Comparison of ENCODE assay signal across 8 cellular contexts in genomic region chr22:38318792-38319773, GRCh38. TPM values are rescaled to one million over a fixed set of nuclear protein-coding genes. Genes with fewer than 3 reads are reported as not detected.
DNase-seq lines count a peak whose midpoint lies in the region; ATAC-seq and TF ChIP-seq lines count a peak whose summit lies in the region.

No MANE protein-coding gene starts in this region.

- WGBS in hepatocyte (ENCODE audit: low lambda C conversion rate, missing lambda C conversion rate) = 86% methylated on average over 12 of the region's 14 CpGs

- H3K4me3 ChIP-seq in SK-N-MC (no peak overlapping the region), hepatocyte (no peak overlapping the region), skeletal muscle tissue (ENCODE audit: low read length in 3 of 3) (peak overlapping the region in 1 of 3 donors; percentile 29)

- H3K9me3 ChIP-seq in ES-I3 (ENCODE audit: control insufficient read depth, insufficient read depth, low read length) (no peaks in the 10 kb centered on the region), SK-N-MC (ENCODE audit: low read depth, low read length) (no peaks in the 10 kb centered on the region), hepatocyte (ENCODE audit: low read depth) (no peaks in the 10 kb centered on the region), skeletal muscle tissue (ENCODE audit: control insufficient read depth in 3 of 3, low read length in 3 of 3) (no peaks in the 10 kb centered on the region)

- no peak overlapping the region for H2AFZ ChIP-seq in hepatocyte

- H3K36me3 ChIP-seq in ES-I3 (ENCODE audit: insufficient read depth, low read length) (no peaks in the 10 kb centered on the region), SK-N-MC (ENCODE audit: insufficient read depth, low read length) (peaks cover 4% of the 10 kb centered on the region; the same call in 1 of the 2 replicates), hepatocyte (replicated peaks; ENCODE audit: insufficient read depth, low read depth) (no peaks in the 10 kb centered on the region), skeletal muscle tissue (ENCODE audit: control insufficient read depth in 3 of 3, insufficient read depth in 3 of 3, low read length in 3 of 3) (no peaks in the 10 kb centered on the region)

- DNase-seq in SK-N-MC (ENCODE audit: low read depth, low spot score) (no peak), hepatocyte (ENCODE audit: low spot score) (peak; percentile 17), NCI-H1694 treated with DMSO at 0.1 percent for 48 hours (lab: John Stamatoyannopoulos, UW) (no peak), NCI-H2196 treated with DMSO at 0.1 percent for 48 hours (lab: John Stamatoyannopoulos, UW; ENCODE audit: unreplicated experiment) (no peak)
- no peak for DNase-seq in stimulated activated CD4-positive, alpha-beta T cell treated with anti-CD3 and anti-CD28 coated beads, Interleukin-2, amount 100 ng/mL, for 48 hours

- no peaks in the 10 kb centered on the region for H3K9me2 ChIP-seq in hepatocyte (replicated peaks; ENCODE audit: insufficient read depth)

- H3K27me3 ChIP-seq in hepatocyte (no peaks in the 10 kb centered on the region), skeletal muscle tissue (ENCODE audit: control insufficient read depth in 3 of 3, insufficient read depth in 3 of 3, low read length in 3 of 3) (no peaks in the 10 kb centered on the region)

- ATAC-seq in HG02884 (IDR thresholded peaks at IDR 0.05; ENCODE audit: unreplicated experiment) = no peak

- H4K20me1 ChIP-seq in hepatocyte (ENCODE audit: insufficient read depth, poor library complexity, severe bottlenecking) = peaks cover 14% of the 10 kb centered on the region

- TF ChIP-seq CTCF in hepatocyte (IDR thresholded peaks at IDR 0.05; ENCODE audit: poor library complexity) = no peak

- H3K4me2 ChIP-seq in hepatocyte = peak overlapping the region; percentile 96

- peaks cover 46% of the 10 kb centered on the region for H3K4me1 ChIP-seq in ES-I3 (ENCODE audit: insufficient read depth, low read length)
- H3K4me1 ChIP-seq in hepatocyte (ENCODE audit: insufficient read depth) = peaks cover 31% of the 10 kb centered on the region
- H3K4me1 ChIP-seq in skeletal muscle tissue (ENCODE audit: control insufficient read depth in 3 of 3, insufficient read depth in 3 of 3, low read length in 3 of 3) = peaks cover 25 to 35% (median 30%) of the 10 kb centered on the region in 3 donors

- H3K27ac ChIP-seq in SK-N-MC (peak overlapping the region; percentile 72), hepatocyte (peak overlapping the region; percentile 100), skeletal muscle tissue (ENCODE audit: low read depth, low read length) (peak overlapping the region; percentile 95)

- peaks cover 28% of the 10 kb centered on the region for H3K79me2 ChIP-seq in hepatocyte

- H3K9ac ChIP-seq in ES-I3 (ENCODE audit: low read depth, low read length) (peak overlapping the region; percentile 50), SK-N-MC (ENCODE audit: insufficient read length) (no peak overlapping the region), skeletal muscle tissue (ENCODE audit: low read depth in 1 of 3, low read length in 3 of 3) (no peak overlapping the region)

RNA-seq across cellular contexts. Expression of gene CSNK1E, which starts 1.9 kb away (rescaled TPM):
- total RNA-seq in hepatocyte = 85.8 and 89.5 TPM in 2 replicates
- polyA plus RNA-seq in hepatocyte = 123 and 152 TPM in 2 replicates
- total RNA-seq in skeletal muscle tissue = 71.0 TPM

RNA-seq across cellular contexts. Expression of gene TMEM184B, which starts 46.3 kb away (rescaled TPM):
- total RNA-seq in hepatocyte = 32.1 and 58.2 TPM in 2 replicates
- 90.0 and 102 TPM in 2 replicates for polyA plus RNA-seq in hepatocyte
- total RNA-seq in skeletal muscle tissue = 11.0 TPM
